Comparison of ENCODE assay signal across 12 cellular contexts in the genomic region with DNA sequence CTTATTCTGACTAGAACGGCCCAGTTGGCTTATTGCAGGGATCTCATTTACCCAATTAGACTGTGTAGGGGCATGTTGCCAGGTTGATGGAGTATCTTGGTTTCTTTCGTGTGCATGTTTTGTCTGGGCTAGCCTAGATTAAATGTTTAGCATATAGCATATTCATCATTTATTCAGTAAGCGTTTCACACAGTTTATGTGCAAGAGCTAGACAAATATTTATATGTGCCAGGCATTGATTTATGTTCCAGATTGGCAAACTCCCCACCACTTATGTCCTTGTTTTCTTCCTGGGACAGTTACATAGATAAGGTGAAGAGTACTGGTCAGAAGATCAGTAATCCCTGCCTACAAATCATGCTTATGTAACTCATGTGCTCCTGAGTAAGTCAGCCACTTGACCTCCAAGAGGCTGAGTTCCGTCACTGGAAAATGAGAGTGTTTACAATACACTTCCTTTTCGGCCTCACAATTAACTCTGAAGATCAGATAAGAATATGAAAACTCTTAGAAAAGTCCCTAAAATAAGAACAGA.
DNase-seq lines count a peak whose midpoint lies in the region; ATAC-seq and TF ChIP-seq lines count a peak whose summit lies in the region.
"Had no signal": no experiment of that assay in that cellular context is flagged by ENCODE, and none has a peak within 500 bp of the region (broad histone marks: within the 10 kb centered on the region; RNA-seq: fewer than 3 reads in every experiment).

No MANE protein-coding gene starts in this region.

- no peak overlapping the region for H3K4me3 ChIP-seq in fibroblast of pulmonary artery (replicated peaks; ENCODE audit: low read depth, low read length)

- no peak for ATAC-seq in HG02973 (IDR thresholded peaks at IDR 0.05; ENCODE audit: unreplicated experiment)
- no peak for ATAC-seq in HG03097 (IDR thresholded peaks at IDR 0.05; ENCODE audit: low FRiP score, unreplicated experiment)
- no peak for ATAC-seq in GM18502 (IDR thresholded peaks at IDR 0.05; ENCODE audit: poor library complexity, unreplicated experiment)
- ATAC-seq: activated CD8-positive, alpha-beta T cell treated with anti-CD3 and anti-CD28 coated beads for 36 hours had no signal

- no peak for TF ChIP-seq CTCF in fibroblast of pulmonary artery (IDR thresholded peaks at IDR 0.05; ENCODE audit: low read length, missing control alignments)

- DNase-seq in DMS153 (lab: John Stamatoyannopoulos, UW) (peak; percentile 57), NCI-H510A treated with DMSO at 0.1 percent for 48 hours (lab: John Stamatoyannopoulos, UW) (peak; percentile 60), fibroblast of pulmonary artery (ENCODE audit: low read depth) (peak; percentile 55), non-pigmented ciliary epithelial cell (ENCODE audit: low read depth) (peak; percentile 38), hippocampal formation (lab: John Stamatoyannopoulos, UW) (no peak)
- DNase-seq: activated CD8-positive, alpha-beta T cell treated with anti-CD3 and anti-CD28 coated beads for 36 hours; hypothalamus; NCI-H1694; T-helper 1 cell had no signal

Comparison
In these comparisons a context has a peak if more than half of its experiments do, and no peak if none do; other contexts are left out.
1. DNase-seq: peak in DMS153 (single experiment), NCI-H510A treated with DMSO at 0.1 percent for 48 hours (single experiment), fibroblast of pulmonary artery (single experiment) and non-pigmented ciliary epithelial cell (single experiment); none in hippocampal formation (0 of 2).